Comparison of ENCODE assay signal across 14 cellular contexts in genomic region chr11:26841818-26842457, GRCh38.
A peak's percentile ranks its signal among the peaks of the same experiment; 100 is the strongest.
DNase-seq lines count a peak whose midpoint lies in the region; ATAC-seq, FAIRE-seq and TF ChIP-seq lines count a peak whose summit lies in the region.
"Had no signal": no experiment of that assay in that cellular context is flagged by ENCODE, and none has a peak within 500 bp of the region (broad histone marks: within the 10 kb centered on the region; RNA-seq: fewer than 3 reads in every experiment).

No MANE protein-coding gene starts in this region.

- H3K36me3 ChIP-seq in ascending aorta (no peaks in the 10 kb centered on the region), pancreas (no peaks in the 10 kb centered on the region)
- H3K36me3 ChIP-seq: BLaER1 treated with 17β-estradiol and CSF1 and Interleukin-3, amounts not matched to agents 10 nM and 100 nM; right lobe of liver had no signal

- peak overlapping the region; percentile 94 to 96 for H3K27ac ChIP-seq in ascending aorta
- H3K27ac ChIP-seq in foreskin keratinocyte, result no peak overlapping the region
- no peak overlapping the region for H3K27ac ChIP-seq in pancreas
- H3K27ac ChIP-seq: BLaER1 treated with 17β-estradiol and CSF1 and Interleukin-3, amounts not matched to agents 10 nM and 100 nM; right lobe of liver had no signal

- no peak overlapping the region for H3K4me3 ChIP-seq in ascending aorta
- no peak overlapping the region for H3K4me3 ChIP-seq in skeletal muscle cell (ENCODE audit: low read depth, low read length)
- H3K4me3 ChIP-seq in pancreas, result no peak overlapping the region
- H3K4me3 ChIP-seq: BLaER1 treated with 17β-estradiol and CSF1 and Interleukin-3, amounts not matched to agents 10 nM and 100 nM; right lobe of liver had no signal

- 62 to 63% methylated on average over 2 of the region's 2 CpGs for WGBS in pancreas, 2 donors

- no peak for TF ChIP-seq CTCF in ascending aorta (IDR thresholded peaks at IDR 0.05)
- no peak for TF ChIP-seq CTCF in foreskin keratinocyte (conservative IDR thresholded peaks at IDR 0.05)
- no peak for TF ChIP-seq CTCF in pancreas (IDR thresholded peaks at IDR 0.05)

- DNase-seq in EH (ENCODE audit: low read depth), result peak; percentile 85
- peak in 1 of 2 donors; percentile 70 for DNase-seq in ascending aorta (ENCODE audit: low spot score in 2 of 2)
- peak; percentile 54 to 79 for DNase-seq in foreskin keratinocyte
- DNase-seq in skeletal muscle cell (ENCODE audit: low read depth), result peak; percentile 69
- no peak for DNase-seq in pancreas
- DNase-seq in NCI-H2227 treated with DMSO at 0.1 percent for 48 hours (lab: John Stamatoyannopoulos, UW), result no peak
- no peak for DNase-seq in HK-2 (ENCODE audit: unreplicated experiment)
- DNase-seq: activated CD4-positive, alpha-beta T cell treated with anti-CD3 and anti-CD28 coated beads for 36 hours; hippocampal formation; NCI-H1417; right lobe of liver had no signal

- H3K9me3 ChIP-seq in ascending aorta (no peaks in the 10 kb centered on the region), pancreas (no peaks in the 10 kb centered on the region)
- H3K9me3 ChIP-seq: BLaER1 treated with 17β-estradiol and CSF1 and Interleukin-3, amounts not matched to agents 10 nM and 100 nM; right lobe of liver had no signal

- FAIRE-seq in pancreas (lab: Jason Lieb, UNC), result no peak
- FAIRE-seq: colon had no signal

- peaks cover 13 to 64% of the 10 kb centered on the region in 2 donors for H3K4me1 ChIP-seq in ascending aorta
- peaks cover 9% of the 10 kb centered on the region for H3K4me1 ChIP-seq in foreskin keratinocyte
- no peaks in the 10 kb centered on the region for H3K4me1 ChIP-seq in pancreas
- H3K4me1 ChIP-seq: BLaER1 treated with 17β-estradiol and CSF1 and Interleukin-3, amounts not matched to agents 10 nM and 100 nM; right lobe of liver had no signal

- ATAC-seq in foreskin keratinocyte (peak; percentile 75), GM21717 (IDR thresholded peaks at IDR 0.05; ENCODE audit: unreplicated experiment) (no peak), pancreas (no peak)
- ATAC-seq: activated CD4-positive, alpha-beta T cell treated with anti-CD3 and anti-CD28 coated beads for 36 hours; right lobe of liver had no signal

- intact Hi-C loops in ascending aorta (cut with DNase I), result loop anchor here (1.0 to 10.0 kb wide), 4 partner anchors 21 to 633 kb away; partner anchors contain the start of genes FIBIN and LGR4
- intact Hi-C loops in pancreas (cut with DNase I), result no loop called here

- H3K27me3 ChIP-seq in ascending aorta, result no peaks in the 10 kb centered on the region
- H3K27me3 ChIP-seq in foreskin keratinocyte, result no peaks in the 10 kb centered on the region
- H3K27me3 ChIP-seq in pancreas, result no peaks in the 10 kb centered on the region
- H3K27me3 ChIP-seq: BLaER1 treated with 17β-estradiol and CSF1 and Interleukin-3, amounts not matched to agents 10 nM and 100 nM; right lobe of liver had no signal

Comparison
In these comparisons a context has a peak if more than half of its experiments do, and no peak if none do; other contexts are left out.
1. DNase-seq: peak in EH (single experiment), foreskin keratinocyte (2 of 2) and skeletal muscle cell (single experiment); none in pancreas (0 of 6), NCI-H2227 treated with DMSO at 0.1 percent for 48 hours (single experiment) and HK-2 (single experiment).
2. H3K27ac ChIP-seq: peak in ascending aorta (2 of 2); none in foreskin keratinocyte (single experiment) and pancreas (0 of 4).